8 cellular contexts compared by ENCODE assay signal in the genomic region with DNA sequence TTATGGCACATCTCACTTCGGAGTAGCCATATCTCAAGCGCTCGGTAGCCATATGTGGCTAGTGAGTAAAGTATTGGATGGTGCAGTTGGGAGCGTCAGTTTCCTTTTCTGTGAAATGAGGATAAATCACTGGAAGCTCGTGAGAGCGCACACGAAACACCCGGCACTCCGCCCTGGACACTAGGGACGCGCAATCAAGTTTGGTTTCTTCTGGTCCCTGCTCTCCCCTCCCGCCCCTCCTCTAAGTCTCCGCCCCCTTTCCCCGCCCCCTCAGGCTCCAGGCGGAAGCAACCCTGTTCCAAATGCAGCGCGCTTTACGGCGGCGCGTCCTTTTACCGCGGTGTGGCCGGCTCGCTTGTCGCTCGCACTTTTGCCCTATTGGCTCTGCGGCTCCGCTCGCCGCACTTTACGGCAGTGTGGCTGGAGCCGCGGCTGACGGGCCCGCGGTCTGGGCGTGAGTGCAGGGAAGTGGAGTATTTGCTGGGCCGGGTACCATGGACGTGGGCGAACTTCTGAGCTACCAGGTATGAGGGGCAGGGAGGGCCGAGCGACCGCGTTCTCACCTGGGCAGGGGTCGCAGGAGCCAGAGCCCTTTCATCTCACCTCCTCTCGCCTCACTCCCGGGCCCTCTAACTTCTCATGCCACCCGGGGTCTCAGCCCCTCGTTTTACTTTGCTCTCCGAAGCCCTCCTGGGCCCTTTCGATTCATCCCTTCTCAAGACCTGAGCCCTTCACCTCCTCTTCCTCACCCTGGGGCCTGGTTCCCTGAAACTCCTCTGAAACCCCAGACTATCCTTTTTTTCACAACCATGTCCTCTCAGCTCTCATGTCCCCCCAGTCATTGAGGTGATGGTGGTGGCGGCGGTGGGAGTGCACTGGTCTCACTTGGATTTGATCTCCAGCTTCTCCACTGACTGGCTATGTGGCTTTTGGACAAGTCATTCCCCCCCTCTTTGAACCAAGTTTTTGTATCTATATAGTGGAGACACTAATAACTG. TPM values are rescaled to one million over a fixed set of nuclear protein-coding genes. Genes with fewer than 3 reads are reported as not detected.
A peak's percentile ranks its signal among the peaks of the same experiment; 100 is the strongest.
DNase-seq lines count a peak whose midpoint lies in the region; ATAC-seq and TF ChIP-seq lines count a peak whose summit lies in the region.

A gene with protein sequence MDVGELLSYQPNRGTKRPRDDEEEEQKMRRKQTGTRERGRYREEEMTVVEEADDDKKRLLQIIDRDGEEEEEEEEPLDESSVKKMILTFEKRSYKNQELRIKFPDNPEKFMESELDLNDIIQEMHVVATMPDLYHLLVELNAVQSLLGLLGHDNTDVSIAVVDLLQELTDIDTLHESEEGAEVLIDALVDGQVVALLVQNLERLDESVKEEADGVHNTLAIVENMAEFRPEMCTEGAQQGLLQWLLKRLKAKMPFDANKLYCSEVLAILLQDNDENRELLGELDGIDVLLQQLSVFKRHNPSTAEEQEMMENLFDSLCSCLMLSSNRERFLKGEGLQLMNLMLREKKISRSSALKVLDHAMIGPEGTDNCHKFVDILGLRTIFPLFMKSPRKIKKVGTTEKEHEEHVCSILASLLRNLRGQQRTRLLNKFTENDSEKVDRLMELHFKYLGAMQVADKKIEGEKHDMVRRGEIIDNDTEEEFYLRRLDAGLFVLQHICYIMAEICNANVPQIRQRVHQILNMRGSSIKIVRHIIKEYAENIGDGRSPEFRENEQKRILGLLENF (plus strand): TSS at position 402 of the 998 bp plus-strand sequence. CDS start 93 bp downstream, at position 495.

- H3K9me3 ChIP-seq in mucosa of descending colon, result no peaks in the 10 kb centered on the region

- peak within 1 kb of the TSS; percentile 93 to 98 (median 98) for H3K4me3 Mint-ChIP-seq in IgD-negative memory B cell

- no peaks in the 10 kb centered on the region for H3K9me3 Mint-ChIP-seq in IgD-negative memory B cell

- H3K36me3 ChIP-seq in mucosa of descending colon (ENCODE audit: low read depth), result no peaks in the 10 kb centered on the region

- peak within 1 kb of the TSS; percentile 97 for H3K4me3 ChIP-seq in epithelial cell of esophagus (ENCODE audit: low read length)
- H3K4me3 ChIP-seq in mucosa of descending colon, result peak within 1 kb of the TSS; percentile 72

- peaks cover 20 to 30% (median 27%) of the 10 kb centered on the region in 3 donors for H3K4me1 Mint-ChIP-seq in IgD-negative memory B cell

- H3K27me3 Mint-ChIP-seq in IgD-negative memory B cell, result peaks cover 5% of the 10 kb centered on the region

- H3K36me3 Mint-ChIP-seq in IgD-negative memory B cell, result no peaks in the 10 kb centered on the region

- intact Hi-C loops in mucosa of descending colon (cut with DNase I, micrococcal nuclease), result no loop called here

- DNase-seq in DMS114 treated with DMSO at 0.1 percent for 48 hours (lab: John Stamatoyannopoulos, UW; ENCODE audit: unreplicated experiment) (peak; percentile 88), OCI-M1 (lab: John Stamatoyannopoulos, UW) (peak; percentile 98), activated T-cell treated with anti-CD3 and anti-CD28 coated beads for 1 hour (ENCODE audit: low read depth) (peak; percentile 93), epithelial cell of esophagus (ENCODE audit: low read depth) (peak; percentile 98), mucosa of descending colon (peak; percentile 98 to 100 (median 99))
- peak; percentile 84 to 93 for DNase-seq in stimulated activated CD8-positive, alpha-beta memory T cell treated with anti-CD3 and anti-CD28 coated beads, Interleukin-4, amount 100 ng/mL, for 1 hour (ENCODE audit: low read depth in 2 of 2, low spot score in 1 of 2)

- H3K4me1 ChIP-seq in mucosa of descending colon (ENCODE audit: low read depth), result peaks cover 8% of the 10 kb centered on the region

- ATAC-seq in GM21529 (IDR thresholded peaks at IDR 0.05; ENCODE audit: unreplicated experiment), result peak; percentile 72
- ATAC-seq in mucosa of descending colon, result peak; percentile 100

- peak within 1 kb of the TSS; percentile 67 to 96 (median 93) for H3K27ac Mint-ChIP-seq in IgD-negative memory B cell

- peak; percentile 11 for TF ChIP-seq CTCF in epithelial cell of esophagus (IDR thresholded peaks at IDR 0.05; ENCODE audit: insufficient read depth, low read depth, low read length, missing control alignments)
- TF ChIP-seq CTCF in mucosa of descending colon (IDR thresholded peaks at IDR 0.05), result no peak

RNA-seq across cellular contexts. Expression of the gene that starts here (rescaled TPM):
- polyA plus RNA-seq in IgD-negative memory B cell, result 119 TPM
- total RNA-seq in mucosa of descending colon, result 10 to 100 TPM; 31.0 to 64.8 (median 37.8) TPM

Comparison
In these comparisons a context has a peak if more than half of its experiments do, and no peak if none do; other contexts are left out.
1. Peak in every context shown above with its lines: DNase-seq, ATAC-seq and H3K4me3 ChIP-seq.